Comparison of ENCODE assay signal across 13 cellular contexts in genomic region chr1:14606632-14607031, GRCh38. TPM values are rescaled to one million over a fixed set of nuclear protein-coding genes. Genes with fewer than 3 reads are reported as not detected.
DNase-seq lines count a peak whose midpoint lies in the region; ATAC-seq and TF ChIP-seq lines count a peak whose summit lies in the region.
"Had no signal": no experiment of that assay in that cellular context is flagged by ENCODE, and none has a peak within 500 bp of the region (broad histone marks: within the 10 kb centered on the region; RNA-seq: fewer than 3 reads in every experiment).

No MANE protein-coding gene starts in this region.

- H2AFZ ChIP-seq in hepatocyte, result no peak overlapping the region

- CTCF ChIA-PET in A673 (lab: Charles Lee), result interaction anchor here (0.6 to 1.6 kb wide), 3 partner anchors 169 to 493 kb away, joined by 3 to 4 read pairs (median 4); no protein-coding TSS in a partner anchor

- WGBS in hepatocyte (ENCODE audit: low lambda C conversion rate, missing lambda C conversion rate), result 0% methylated on average over 1 of the region's 1 CpG

- intact Hi-C loops in A673 (cut with micrococcal nuclease; ENCODE audit: unreplicated experiment), result loop anchor here (10.0 kb wide), 1 partner anchor 418 kb away; no protein-coding TSS in a partner anchor

- TF ChIP-seq CTCF in A673 (conservative IDR thresholded peaks at IDR 0.05; ENCODE audit: low read depth, low read length) (peak; percentile 48), GM12873 (IDR thresholded peaks at IDR 0.05; ENCODE audit: insufficient read depth, low read depth, low read length, missing control alignments) (peak; percentile 55), hepatocyte (IDR thresholded peaks at IDR 0.05; ENCODE audit: poor library complexity) (peak; percentile 29)

- no peak overlapping the region for H3K27ac ChIP-seq in A673 (ENCODE audit: low read depth, low read length, poor library complexity, severe bottlenecking)
- H3K27ac ChIP-seq in hepatocyte, result no peak overlapping the region
- H3K27ac ChIP-seq: skin epidermis, tibial nerve had no signal

- no peak overlapping the region for H3K4me2 ChIP-seq in hepatocyte

- H3K9me3 ChIP-seq in A673 (ENCODE audit: low read depth, low read length, poor library complexity, severe bottlenecking), result no peaks in the 10 kb centered on the region
- no peaks in the 10 kb centered on the region for H3K9me3 ChIP-seq in hepatocyte (ENCODE audit: low read depth)
- H3K9me3 ChIP-seq: tibial nerve had no signal

- H3K9me2 ChIP-seq in hepatocyte (replicated peaks; ENCODE audit: insufficient read depth), result no peaks in the 10 kb centered on the region

- H3K27me3 ChIP-seq in A673 (replicated peaks; ENCODE audit: insufficient read depth, low read depth, low read length, poor library complexity), result no peaks in the 10 kb centered on the region
- peaks cover 3% of the 10 kb centered on the region for H3K27me3 ChIP-seq in hepatocyte

- no TSS peak for BruUV-seq in A673 (replicated peaks; lab: Mats Ljungman, UMichigan)

- ATAC-seq in HG03457 (IDR thresholded peaks at IDR 0.05; ENCODE audit: unreplicated experiment), result no peak

- no peaks in the 10 kb centered on the region for H3K79me2 ChIP-seq in hepatocyte

- H4K20me1 ChIP-seq in hepatocyte (ENCODE audit: insufficient read depth, poor library complexity, severe bottlenecking), result no peaks in the 10 kb centered on the region

- POLR2A ChIA-PET in A673 (lab: Charles Lee; ENCODE audit: low non-redundant PET), result no interaction called here

- H3K4me1 ChIP-seq in A673 (ENCODE audit: insufficient read depth, low read length, poor library complexity, severe bottlenecking), result peaks cover 10% of the 10 kb centered on the region
- no peaks in the 10 kb centered on the region for H3K4me1 ChIP-seq in hepatocyte (ENCODE audit: insufficient read depth)

- no peaks in the 10 kb centered on the region for H3K36me3 ChIP-seq in A673 (ENCODE audit: insufficient read depth, low read length, poor library complexity, severe bottlenecking)
- no peaks in the 10 kb centered on the region for H3K36me3 ChIP-seq in hepatocyte (replicated peaks; ENCODE audit: insufficient read depth, low read depth)
- H3K36me3 ChIP-seq: tibial nerve had no signal

- H3K4me3 ChIP-seq in A673 (ENCODE audit: low read depth, low read length, poor library complexity, severe bottlenecking) (no peak overlapping the region), hepatocyte (no peak overlapping the region)
- H3K4me3 ChIP-seq: skin epidermis, tibial nerve had no signal

- in situ Hi-C loops in SK-MEL-5 (cut with HindIII; ENCODE audit: low pct_unique_long_range_greater_than_20kb, low sequenced_read_pairs), result no loop called here

- DNase-seq in A673 (ENCODE audit: low spot score), result peak; percentile 27
- DNase-seq in SK-MEL-5 (ENCODE audit: low read depth, low spot score), result peak; percentile 63
- DNase-seq in hepatocyte (ENCODE audit: low spot score), result no peak
- DNase-seq in activated T-cell treated with anti-CD3 and anti-CD28 coated beads, Interleukin-2, amount 50 U/mL, for 1 hour, result no peak
- no peak for DNase-seq in NCI-H1436 treated with DMSO at 0.1 percent for 48 hours (lab: John Stamatoyannopoulos, UW)
- no peak for DNase-seq in NK-92 (lab: John Stamatoyannopoulos, UW; ENCODE audit: unreplicated experiment)
- DNase-seq: GF-D8, H7, RPMI8226 had no signal

RNA-seq across cellular contexts. Expression of gene KAZN, which starts 8.1 kb away (rescaled TPM):
- total RNA-seq in A673 (2021) (8.0 TPM in 2 replicates), hepatocyte (7.9 and 9.3 TPM in 2 replicates)
- 6.5 and 7.0 TPM in 2 replicates for total RNA-seq in SK-MEL-5 (2014; rRNA removed; shearing (Covaris generic))
- polyA plus RNA-seq in SK-MEL-5 (2015; cell fraction: cytosol; rRNA removed), result 31.7 and 35.7 TPM in 2 replicates
- 42.1 and 43.3 TPM in 2 replicates for polyA plus RNA-seq in SK-MEL-5 (2015; cell fraction: nucleus; rRNA removed)
- polyA plus RNA-seq in hepatocyte, result 10.8 and 15.6 TPM in 2 replicates

Comparison
In these comparisons a context has a peak if more than half of its experiments do, and no peak if none do; other contexts are left out.
1. DNase-seq: peak in A673 (single experiment) and SK-MEL-5 (single experiment); none in hepatocyte (single experiment), activated T-cell treated with anti-CD3 and anti-CD28 coated beads, Interleukin-2, amount 50 U/mL, for 1 hour (single experiment), NCI-H1436 treated with DMSO at 0.1 percent for 48 hours (single experiment) and NK-92 (single experiment).
2. Peak in every context shown above with its lines, with median percentiles within 50 percentile points of each other: CTCF ChIP-seq.